Comparison of ENCODE assay signal across 1 cellular context in the genomic region with DNA sequence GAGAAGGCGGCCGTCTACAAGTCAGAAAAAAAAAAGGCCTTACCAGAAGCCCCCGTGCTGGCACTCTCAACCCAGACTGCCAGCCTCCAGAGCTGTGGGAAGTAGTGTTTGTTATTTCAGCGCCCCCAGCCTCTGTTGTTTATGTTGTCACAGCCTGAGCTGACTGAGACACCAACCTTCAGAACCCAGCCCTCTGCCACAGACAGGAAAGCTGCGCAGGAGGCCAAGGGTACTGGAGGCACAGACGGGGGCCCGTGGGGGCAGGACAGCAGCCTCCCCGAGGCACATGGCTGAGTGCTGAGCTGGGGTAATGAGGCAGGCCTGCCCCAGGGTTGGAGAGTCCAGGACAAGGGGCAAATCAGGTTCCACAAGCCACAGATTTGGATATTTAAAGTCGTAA.
TF ChIP-seq lines count a peak whose summit lies in the region.

No MANE protein-coding gene starts in this region.

TF ChIP-seq in H1, 55 proteins besides CTCF, POLR2A, EP300 and RAD21:
- TF ChIP-seq TBP (IDR thresholded peaks at IDR 0.05; ENCODE audit: low read depth, low read length) = no peak
- no peak for TF ChIP-seq HDAC6 (IDR thresholded peaks at IDR 0.05; ENCODE audit: low read depth, low read length)
- no peak for TF ChIP-seq GTF2F1 (IDR thresholded peaks at IDR 0.05; ENCODE audit: borderline replicate concordance, low read depth, low read length)
- TF ChIP-seq EZH2 (IDR thresholded peaks at IDR 0.05; ENCODE audit: low read depth, low read length, severe bottlenecking) = no peak
- no peak for TF ChIP-seq RFX5 (IDR thresholded peaks at IDR 0.05; ENCODE audit: borderline replicate concordance, low read depth, low read length)
- no peak for TF ChIP-seq JUN (IDR thresholded peaks at IDR 0.05; ENCODE audit: low read depth, low read length)
- TF ChIP-seq FOSL1 (IDR thresholded peaks at IDR 0.05; ENCODE audit: insufficient read depth, low read depth, low read length) = no peak
- no peak for TF ChIP-seq KDM1A (IDR thresholded peaks at IDR 0.05; ENCODE audit: borderline replicate concordance, low read length)
- no peak for TF ChIP-seq NANOG (IDR thresholded peaks at IDR 0.05; ENCODE audit: insufficient read depth, low read depth, low read length, poor library complexity, severe bottlenecking)
- TF ChIP-seq TAF7 (optimal IDR thresholded peaks at IDR 0.05; ENCODE audit: borderline replicate concordance, low read depth, low read length) = no peak
- TF ChIP-seq USF2 (IDR thresholded peaks at IDR 0.05; ENCODE audit: low read length) = no peak
- TF ChIP-seq CTBP2 (IDR thresholded peaks at IDR 0.05; ENCODE audit: borderline replicate concordance, insufficient read depth, insufficient read length, low read length) = no peak
- TF ChIP-seq GABPA (IDR thresholded peaks at IDR 0.05; ENCODE audit: borderline replicate concordance, insufficient read depth, low read length) = no peak
- TF ChIP-seq TCF12 (IDR thresholded peaks at IDR 0.05; ENCODE audit: low read depth, low read length) = no peak
- no peak for TF ChIP-seq SP2 (IDR thresholded peaks at IDR 0.05; ENCODE audit: low read length)
- no peak for TF ChIP-seq CEBPB (IDR thresholded peaks at IDR 0.05; ENCODE audit: low read depth, low read length)
